Comparison of ENCODE assay signal across 11 cellular contexts in the genomic region with DNA sequence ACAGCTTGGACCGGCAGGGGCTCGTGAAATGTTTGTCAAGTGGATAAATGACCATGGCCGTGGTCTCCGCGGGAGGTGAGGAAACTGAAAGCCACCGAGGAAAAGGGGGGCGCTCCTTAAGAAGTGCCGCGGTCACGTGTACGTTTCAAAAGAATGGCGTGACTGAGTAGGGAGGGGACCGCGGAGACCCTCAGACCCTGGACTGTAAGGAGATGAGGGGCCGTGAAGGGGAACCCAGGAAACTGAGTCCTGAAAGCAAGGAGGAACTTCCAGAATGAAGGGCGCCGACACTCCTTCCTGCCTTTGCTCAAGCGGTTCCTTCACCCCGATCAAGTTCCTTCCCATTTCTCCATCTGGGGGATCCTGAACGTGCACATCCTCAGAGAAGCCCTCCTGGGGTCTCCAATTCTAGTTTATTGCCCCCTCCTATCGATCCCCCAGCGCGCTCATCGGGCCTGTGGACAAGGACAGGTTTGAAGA. TPM values are rescaled to one million over a fixed set of nuclear protein-coding genes. Genes with fewer than 3 reads are reported as not detected.
DNase-seq lines count a peak whose midpoint lies in the region; ATAC-seq and TF ChIP-seq lines count a peak whose summit lies in the region.
"Not testable (repeated sequence)": the region's sequence is repeated elsewhere in the genome, so short reads cannot be mapped to it uniquely, and the experiment has no call there.
"Had no signal": no experiment of that assay in that cellular context is flagged by ENCODE, and none has a peak within 500 bp of the region (broad histone marks: within the 10 kb centered on the region; RNA-seq: fewer than 3 reads in every experiment).

No MANE protein-coding gene starts in this region.

- H3K4me3 ChIP-seq in SJCRH30, result peak overlapping the region; percentile 95
- peak overlapping the region; percentile 95 for H3K4me3 ChIP-seq in epithelial cell of esophagus (ENCODE audit: low read length)
- peak overlapping the region; percentile 92 to 97 for H3K4me3 ChIP-seq in left lung
- peak overlapping the region; percentile 99 for H3K4me3 ChIP-seq in parathyroid adenoma (ENCODE audit: low read depth, low read length)
- H3K4me3 ChIP-seq in urinary bladder (ENCODE audit: low read depth, low read length), result peak overlapping the region; percentile 83

- not testable (repeated sequence) for DNase-seq in SJCRH30; activated naive CD8-positive, alpha-beta T cell treated with anti-CD3 and anti-CD28 coated beads, Interleukin-2, amount 10 ng/mL, durations not matched to agents 7 days and 5 days; epithelial cell of esophagus (ENCODE audit: low read depth); left lung

- not testable (repeated sequence) for H3K36me3 ChIP-seq in SJCRH30; parathyroid adenoma (ENCODE audit: control insufficient read depth, insufficient read depth, low read length); urinary bladder (ENCODE audit: insufficient read depth)
- H3K36me3 ChIP-seq in left lung, result peaks cover 0 to 32% of the 10 kb centered on the region in 2 donors

- peak overlapping the region; percentile 92 for H2AFZ ChIP-seq in parathyroid adenoma

- peaks cover 14% of the 10 kb centered on the region for H3K36me3 Mint-ChIP-seq in activated naive CD8-positive, alpha-beta T cell treated with anti-CD3 and anti-CD28 coated beads, Interleukin-2, amount 10 ng/mL, durations not matched to agents 7 days and 5 days

- not testable (repeated sequence) for H3K9me3 Mint-ChIP-seq in activated naive CD8-positive, alpha-beta T cell treated with anti-CD3 and anti-CD28 coated beads, Interleukin-2, amount 10 ng/mL, durations not matched to agents 7 days and 5 days

- intact Hi-C loops in left lung (cut with DNase I), result not testable (repeated sequence)

- peak overlapping the region; percentile 96 for H3K27ac Mint-ChIP-seq in activated naive CD8-positive, alpha-beta T cell treated with anti-CD3 and anti-CD28 coated beads, Interleukin-2, amount 10 ng/mL, durations not matched to agents 7 days and 5 days

- H3K27me3 Mint-ChIP-seq in activated naive CD8-positive, alpha-beta T cell treated with anti-CD3 and anti-CD28 coated beads, Interleukin-2, amount 10 ng/mL, durations not matched to agents 7 days and 5 days, result not testable (repeated sequence)

- whole genome bisulfite sequencing in urinary bladder, result under 1% methylated on average over 20 of the region's 24 CpGs

- H3K27me3 ChIP-seq in SJCRH30; left lung; parathyroid adenoma (ENCODE audit: control insufficient read depth, insufficient read depth, low read length): not testable (repeated sequence)

- H3K27ac ChIP-seq in SJCRH30 (peak overlapping the region; percentile 71), left lung (peak overlapping the region; percentile 91 to 92), parathyroid adenoma (peak overlapping the region; percentile 98)
- not testable (repeated sequence) for H3K27ac ChIP-seq in urinary bladder (ENCODE audit: low read depth)

- not testable (repeated sequence) for H3K4me1 ChIP-seq in SJCRH30; urinary bladder (ENCODE audit: insufficient read depth)
- H3K4me1 ChIP-seq in left lung, result peaks cover 22 to 46% of the 10 kb centered on the region in 2 donors
- peaks cover 17% of the 10 kb centered on the region for H3K4me1 ChIP-seq in parathyroid adenoma

- not testable (repeated sequence) for H3K9me3 ChIP-seq in SJCRH30 (replicated peaks); left lung; parathyroid adenoma (ENCODE audit: control insufficient read depth, low read length)

- ATAC-seq in GM18502 (IDR thresholded peaks at IDR 0.05; ENCODE audit: poor library complexity, unreplicated experiment), result peak; percentile 22
- ATAC-seq in HG03159 (IDR thresholded peaks at IDR 0.05; ENCODE audit: unreplicated experiment), result peak; percentile 19
- ATAC-seq in activated naive CD8-positive, alpha-beta T cell treated with anti-CD3 and anti-CD28 coated beads, Interleukin-2, amount 10 ng/mL, durations not matched to agents 7 days and 5 days (ENCODE audit: low read depth), result not testable (repeated sequence)
- peak; percentile 9 for ATAC-seq in left lung

- peak overlapping the region; percentile 98 for H3K9ac ChIP-seq in parathyroid adenoma

- H3K4me1 Mint-ChIP-seq in activated naive CD8-positive, alpha-beta T cell treated with anti-CD3 and anti-CD28 coated beads, Interleukin-2, amount 10 ng/mL, durations not matched to agents 7 days and 5 days, result peaks cover 34% of the 10 kb centered on the region

- peak overlapping the region; percentile 100 for H3K4me2 ChIP-seq in parathyroid adenoma (ENCODE audit: low read length)

- peaks cover 13% of the 10 kb centered on the region for H3K79me2 ChIP-seq in parathyroid adenoma

- H3K4me3 Mint-ChIP-seq in activated naive CD8-positive, alpha-beta T cell treated with anti-CD3 and anti-CD28 coated beads, Interleukin-2, amount 10 ng/mL, durations not matched to agents 7 days and 5 days, result peak overlapping the region; percentile 97

- POLR2A ChIA-PET in activated naive CD8-positive, alpha-beta T cell treated with anti-CD3 and anti-CD28 coated beads, Interleukin-2, amount 10 ng/mL, durations not matched to agents 7 days and 5 days (lab: Charles Lee), result interaction anchor here (0.6 to 1.0 kb wide), 2 partner anchors 9 to 546 kb away, joined by 3 read pairs; partner anchors contain the start of gene ATP6V0D1

- TF ChIP-seq CTCF in epithelial cell of esophagus (IDR thresholded peaks at IDR 0.05; ENCODE audit: insufficient read depth, low read depth, low read length, missing control alignments); left lung (IDR thresholded peaks at IDR 0.05); parathyroid adenoma (IDR thresholded peaks at IDR 0.05): not testable (repeated sequence)

RNA-seq across cellular contexts. Expression of gene CES2, which starts 0.4 kb away (rescaled TPM):
- total RNA-seq in SJCRH30 (2014; rRNA removed; shearing (Covaris generic)), result 25.2 and 25.7 TPM in 2 replicates
- total RNA-seq in activated naive CD8-positive, alpha-beta T cell treated with anti-CD3 and anti-CD28 coated beads, Interleukin-2, amount 10 ng/mL, durations not matched to agents 7 days and 5 days, result 10 to 100 TPM; 45.4 to 46.4 TPM
- 10 to 100 TPM; 31.7 to 38.4 TPM for total RNA-seq in left lung
- total RNA-seq in urinary bladder, result 12.9 TPM
- 32.5 TPM for polyA plus RNA-seq in urinary bladder

RNA-seq across cellular contexts. Expression of gene CIAO2B, which starts 0.7 kb away (rescaled TPM):
- total RNA-seq in SJCRH30 (2014; rRNA removed; shearing (Covaris generic)), result 135 and 146 TPM in 2 replicates
- total RNA-seq in activated naive CD8-positive, alpha-beta T cell treated with anti-CD3 and anti-CD28 coated beads, Interleukin-2, amount 10 ng/mL, durations not matched to agents 7 days and 5 days, result 100 to 1,000 TPM in 1 of 2 experiments, 10 to 100 TPM in 1; 98.0 to 106 TPM
- total RNA-seq in left lung (10 to 100 TPM; 81.7 to 82.5 TPM), urinary bladder (52.0 TPM)
- 174 TPM for polyA plus RNA-seq in urinary bladder

RNA-seq across cellular contexts. Expression of gene RRAD, which starts 9.5 kb away (rescaled TPM):
- 0.30 and 0.49 TPM in 2 replicates for total RNA-seq in SJCRH30 (2014; rRNA removed; shearing (Covaris generic))
- under 1 TPM; 0.60 to 0.61 TPM for total RNA-seq in activated naive CD8-positive, alpha-beta T cell treated with anti-CD3 and anti-CD28 coated beads, Interleukin-2, amount 10 ng/mL, durations not matched to agents 7 days and 5 days
- total RNA-seq in left lung, result 10 to 100 TPM in 1 of 2 donors, 1 to 10 TPM in 1; 8.2 to 31.8 TPM
- 7.0 TPM for total RNA-seq in urinary bladder
- 26.1 TPM for polyA plus RNA-seq in urinary bladder

RNA-seq across cellular contexts. Expression of gene CDH16, which starts 16.2 kb away (rescaled TPM):
- total RNA-seq in SJCRH30 (2014; rRNA removed; shearing (Covaris generic)), result not detected in 2 replicates
- total RNA-seq in activated naive CD8-positive, alpha-beta T cell treated with anti-CD3 and anti-CD28 coated beads, Interleukin-2, amount 10 ng/mL, durations not matched to agents 7 days and 5 days, result not detected
- total RNA-seq in left lung, result under 1 TPM in 1 of 2 donors, not detected in 1; 0.32 TPM
- not detected for total RNA-seq in urinary bladder
- not detected for polyA plus RNA-seq in urinary bladder
- total RNA-seq: left ventricle myocardium superior, M059J had no signal

RNA-seq across cellular contexts. Expression of gene CES3, which starts 26.2 kb away (rescaled TPM):
- 0.08 TPM in 2 replicates for total RNA-seq in SJCRH30 (2014; rRNA removed; shearing (Covaris generic))
- 1 to 10 TPM; 4.8 to 8.3 TPM for total RNA-seq in activated naive CD8-positive, alpha-beta T cell treated with anti-CD3 and anti-CD28 coated beads, Interleukin-2, amount 10 ng/mL, durations not matched to agents 7 days and 5 days
- total RNA-seq in left lung, result 1 to 10 TPM in 1 of 2 donors, under 1 TPM in 1; 0.79 to 1.6 TPM
- total RNA-seq in urinary bladder, result not detected
- 0.19 TPM for polyA plus RNA-seq in urinary bladder
- total RNA-seq: dermis blood vessel endothelial cell had no signal
